ENCODE assay signal across 1 cellular context in genomic region chr14:52918486-52918885, GRCh38.
TF ChIP-seq lines count a peak whose summit lies in the region.

No MANE protein-coding gene starts in this region.

TF ChIP-seq in WTC11, 78 proteins besides CTCF, POLR2A, EP300 and RAD21 (continued from another document):
- TF ChIP-seq MLX (CRISPR knock-in tag; IDR thresholded peaks at IDR 0.05): no peak
